In genomic region chr1:29586215-29586614, GRCh38 we compare ENCODE assay signal across 24 cellular contexts.
"Had no signal": no experiment of that assay in that cellular context is flagged by ENCODE, and none has a peak within 500 bp of the region (broad histone marks: within the 10 kb centered on the region; RNA-seq: fewer than 3 reads in every experiment).

No MANE protein-coding gene starts in this region.

- DNase-seq: Kasumi-1; MV-4-11; NCI-H1048; NCI-H1105; NCI-H1417; NCI-H1436 treated with DMSO at 0.1 percent for 48 hours; NCI-H1694; NCI-H1930; NCI-H2081; NCI-H2107; NCI-H2227 treated with DMSO at 0.1 percent for 48 hours; NCI-H510A; NCI-H524 treated with DMSO at 0.1 percent for 48 hours; NCI-H69; NCI-H774; NK-92 treated with Interleukin-12 subunit alpha and Interleukin-12 subunit beta, amount 100 ng/mL, for 24 hours; SHP77 had no signal

- H3K27me3 Mint-ChIP-seq: IgD-negative memory B cell had no signal

- H3K4me2 ChIP-seq: KMS-11 had no signal

- H3K36me3 Mint-ChIP-seq: IgD-negative memory B cell had no signal

- H3K4me3 ChIP-seq: K562 had no signal

- H3K27ac ChIP-seq: HL-60, KMS-11, RWPE1 had no signal

- H3K4me1 Mint-ChIP-seq: IgD-negative memory B cell had no signal

- H3K9ac ChIP-seq: KMS-11 had no signal

- ATAC-seq: K562, Panc1, PC-3 had no signal

- H3K27ac Mint-ChIP-seq: IgD-negative memory B cell had no signal
